In genomic region chr6:139977887-139978332, GRCh38 we compare ENCODE assay signal across 1 cellular context.
TF ChIP-seq lines count a peak whose summit lies in the region.

No MANE protein-coding gene starts in this region.

TF ChIP-seq in K562, 482 proteins besides CTCF, POLR2A, EP300 and RAD21 (continued from another document and continues in another):
- TF ChIP-seq ARID3A (IDR thresholded peaks at IDR 0.05; ENCODE audit: borderline replicate concordance, low read depth, low read length) (no peak), NCOA4 (IDR thresholded peaks at IDR 0.05; ENCODE audit: partially characterized antibody) (no peak), CBFB (CRISPR knock-in tag; IDR thresholded peaks at IDR 0.05) (no peak), MED1 (CRISPR knock-in tag; IDR thresholded peaks at IDR 0.05; ENCODE audit: borderline replicate concordance) (no peak), USF2 (CRISPR knock-in tag; IDR thresholded peaks at IDR 0.05) (peak; percentile 18; the same call in 1 of the 2 replicates), CBFA2T2 (conservative IDR thresholded peaks at IDR 0.05) (peak; percentile 24; the same call in 1 of the 2 replicates), ZNF197 (CRISPR knock-in tag; IDR thresholded peaks at IDR 0.05; ENCODE audit: low read depth) (no peak), ZNF146 (CRISPR knock-in tag; IDR thresholded peaks at IDR 0.05; ENCODE audit: unreplicated experiment) (no peak), KLF13 (tag; IDR thresholded peaks at IDR 0.05; ENCODE audit: borderline replicate concordance, low read depth) (no peak), HSF4 (CRISPR knock-in tag; IDR thresholded peaks at IDR 0.05; ENCODE audit: borderline replicate concordance) (no peak), HMGN3 (IDR thresholded peaks at IDR 0.05; ENCODE audit: borderline replicate concordance, extremely low read depth, insufficient read length, low read depth, low read length) (no peak), BHLHE40 (IDR thresholded peaks at IDR 0.05; ENCODE audit: low read length) (peak; percentile 39; the same call in 1 of the 2 replicates), TAF15 (IDR thresholded peaks at IDR 0.05; ENCODE audit: low read depth, low read length) (no peak), TAL1 (IDR thresholded peaks at IDR 0.05) (no peak), CBFA2T3 (IDR thresholded peaks at IDR 0.05) (peak; percentile 6; the same call in 1 of the 2 replicates), GMEB1 (CRISPR knock-in tag; IDR thresholded peaks at IDR 0.05) (no peak), FOSL1 (tag; conservative IDR thresholded peaks at IDR 0.05) (peak; percentile 95), GTF2B (IDR thresholded peaks at IDR 0.05; ENCODE audit: extremely low read depth, insufficient read length) (no peak), PURB (CRISPR knock-in tag; IDR thresholded peaks at IDR 0.05; ENCODE audit: low read depth) (no peak), ZNF583 (CRISPR knock-in tag; IDR thresholded peaks at IDR 0.05) (no peak), MCM3 (IDR thresholded peaks at IDR 0.05) (no peak), JUN (IDR thresholded peaks at IDR 0.05; ENCODE audit: borderline replicate concordance, low read depth, low read length) (peak; percentile 41; the same call in 1 of the 2 replicates), JUN (CRISPR knock-in tag; IDR thresholded peaks at IDR 0.05; ENCODE audit: borderline replicate concordance) (no peak), ZBTB26 (CRISPR knock-in tag; IDR thresholded peaks at IDR 0.05) (no peak), ZKSCAN3 (CRISPR knock-in tag; IDR thresholded peaks at IDR 0.05) (no peak), ZNF707 (CRISPR knock-in tag; conservative IDR thresholded peaks at IDR 0.05) (no peak), POLR2H (tag; IDR thresholded peaks at IDR 0.05; ENCODE audit: low read depth) (no peak), ETV1 (tag; conservative IDR thresholded peaks at IDR 0.05; ENCODE audit: low read depth) (no peak), ZNF507 (tag; conservative IDR thresholded peaks at IDR 0.05) (no peak), ZNF263 (CRISPR knock-in tag; IDR thresholded peaks at IDR 0.05; ENCODE audit: borderline replicate concordance) (no peak), MTA3 (IDR thresholded peaks at IDR 0.05; ENCODE audit: borderline replicate concordance) (no peak), ZNF140 (CRISPR knock-in tag; IDR thresholded peaks at IDR 0.05) (no peak), PCBP1 (IDR thresholded peaks at IDR 0.05; ENCODE audit: low read depth, low read length, poor library complexity, severe bottlenecking) (no peak), XRCC3 (IDR thresholded peaks at IDR 0.05) (no peak), NR2C1 (IDR thresholded peaks at IDR 0.05) (no peak), NR2C1 (tag; IDR thresholded peaks at IDR 0.05) (no peak), USF1 (CRISPR knock-in tag; IDR thresholded peaks at IDR 0.05) (no peak), CHD2 (IDR thresholded peaks at IDR 0.05; ENCODE audit: low read depth, low read length) (no peak), RNF219 (CRISPR knock-in tag; IDR thresholded peaks at IDR 0.05) (no peak), EHMT2 (IDR thresholded peaks at IDR 0.05) (no peak), PTBP1 (IDR thresholded peaks at IDR 0.05; ENCODE audit: low read depth, low read length) (no peak), ELF4 (CRISPR knock-in tag; IDR thresholded peaks at IDR 0.05) (no peak), PML (IDR thresholded peaks at IDR 0.05; ENCODE audit: low read length) (no peak), CEBPB (tag; IDR thresholded peaks at IDR 0.05) (0 out of 2 replicates have a peak, but pooled peaks have one; percentile 12), ILF3 (IDR thresholded peaks at IDR 0.05; ENCODE audit: borderline replicate concordance) (no peak), ZNF318 (IDR thresholded peaks at IDR 0.05; ENCODE audit: borderline replicate concordance in 1 of 2, low read depth in 1 of 2) (peak in 1 of 2 experiments; percentile 67; a peak in 1 of 4 replicates), ZNF655 (CRISPR knock-in tag; IDR thresholded peaks at IDR 0.05) (no peak), NFATC3 (IDR thresholded peaks at IDR 0.05) (no peak), TBL1XR1 (IDR thresholded peaks at IDR 0.05; ENCODE audit: low read length in 2 of 2) (no peak)
